In genomic region chr11:10975287-10975721, GRCh38 we compare ENCODE assay signal across 21 cellular contexts.
DNase-seq lines count a peak whose midpoint lies in the region; ATAC-seq, FAIRE-seq and TF ChIP-seq lines count a peak whose summit lies in the region.
"Had no signal": no experiment of that assay in that cellular context is flagged by ENCODE, and none has a peak within 500 bp of the region (broad histone marks: within the 10 kb centered on the region; RNA-seq: fewer than 3 reads in every experiment).

No MANE protein-coding gene starts in this region.

- no peak overlapping the region for H4K12ac ChIP-seq in trophoblast cell (ENCODE audit: low read depth, low read length)

- H2BK5ac ChIP-seq in trophoblast cell (ENCODE audit: low read depth, low read length, poor library complexity), result no peak overlapping the region

- H3K4me1 ChIP-seq in trophoblast cell (ENCODE audit: control insufficient read depth in 1 of 2, insufficient read depth in 2 of 2, low read length in 2 of 2) (peaks cover 0 to 3% of the 10 kb centered on the region in 2 experiments), HepG2 (ENCODE audit: insufficient read depth, low read length) (no peaks in the 10 kb centered on the region)

- H3K27me3 Mint-ChIP-seq in dendritic cell treated with granulocyte-macrophage colony-stimulating factor and Interleukin-4, amounts not matched to agents 40 ng/mL and 50 ng/mL, for 4 days, result no peaks in the 10 kb centered on the region

- DNase-seq in NCI-H2227 (lab: John Stamatoyannopoulos, UW; ENCODE audit: unreplicated experiment) (peak; percentile 34), NCI-H2227 treated with DMSO at 0.1 percent for 48 hours (lab: John Stamatoyannopoulos, UW) (no peak), NCI-H2081 treated with DMSO at 0.1 percent for 48 hours (lab: John Stamatoyannopoulos, UW) (peak; percentile 4), trophoblast cell (peak; percentile 70 to 95), RKO (ENCODE audit: low spot score) (no peak), HepG2 (ENCODE audit: low spot score) (no peak)
- DNase-seq: activated CD4-positive, alpha-beta T cell treated with anti-CD3 and anti-CD28 coated beads, Interleukin-2, amount 50 U/mL, for 4 hours; activated naive CD4-positive, alpha-beta T cell treated with anti-CD3 and anti-CD28 coated beads for 36 hours; activated T-cell treated with anti-CD3 and anti-CD28 coated beads for 4 hours; DMS79; kidney glomerular epithelial cell; mesendoderm; NCI-H2029; stimulated activated CD4-positive, alpha-beta T cell treated with anti-CD3 and anti-CD28 coated beads, Interleukin-12 subunit alpha, Interleukin-12 subunit beta, amount 100 ng/mL, for 4 hours had no signal

- H3K23ac ChIP-seq in trophoblast cell (ENCODE audit: low read length), result no peak overlapping the region

- H2AK5ac ChIP-seq in trophoblast cell (ENCODE audit: low read length), result no peak overlapping the region

- TF ChIP-seq EP300 in HepG2 (IDR thresholded peaks at IDR 0.05; ENCODE audit: low read depth in 2 of 2, low read length in 2 of 2) (no peak), HepG2 (CRISPR knock-in tag; IDR thresholded peaks at IDR 0.05; ENCODE audit: borderline replicate concordance) (no peak)

- no peaks in the 10 kb centered on the region for H3K9me3 ChIP-seq in trophoblast cell (ENCODE audit: insufficient read depth, low read depth, low read length)
- no peaks in the 10 kb centered on the region for H3K9me3 ChIP-seq in HepG2 (ENCODE audit: low read length)

- in situ Hi-C loops in HepG2 (cut with HindIII; ENCODE audit: extremely low pct_ligation_motif_present, low pct_unique_long_range_greater_than_20kb), result no loop called here

- H3K79me2 ChIP-seq in trophoblast cell (ENCODE audit: control insufficient read depth, insufficient read depth, low read length, poor library complexity) (no peaks in the 10 kb centered on the region), HepG2 (ENCODE audit: insufficient read depth, low read length) (no peaks in the 10 kb centered on the region)

- CTCF ChIA-PET in HepG2 (lab: Yijun Ruan, JAX; ENCODE audit: low intra/inter-chr PET ratio, low total read pairs), result no interaction called here

- H3K9me3 Mint-ChIP-seq in dendritic cell treated with granulocyte-macrophage colony-stimulating factor and Interleukin-4, amounts not matched to agents 40 ng/mL and 50 ng/mL, for 4 days, result peaks cover 17% of the 10 kb centered on the region
- H3K9me3 Mint-ChIP-seq: activated naive CD4-positive, alpha-beta T cell treated with anti-CD3 and anti-CD28 coated beads for 36 hours; natural killer cell treated with Interleukin-12 subunit alpha and Interleukin-12 subunit beta and Interleukin-15 and Interleukin-18, amount 100 ng/mL, for 72 hours had no signal

- H3K4me1 Mint-ChIP-seq in dendritic cell treated with granulocyte-macrophage colony-stimulating factor and Interleukin-4, amounts not matched to agents 40 ng/mL and 50 ng/mL, for 4 days (ENCODE audit: low read depth), result peaks cover 84% of the 10 kb centered on the region

- no peaks in the 10 kb centered on the region for H3K79me1 ChIP-seq in trophoblast cell (ENCODE audit: low read length)

- intact Hi-C loops in dendritic cell treated with granulocyte-macrophage colony-stimulating factor and Interleukin-4, amounts not matched to agents 40 ng/mL and 50 ng/mL, for 4 days (cut with micrococcal nuclease), result loop anchor here (5.0 kb wide), 2 partner anchors 37 to 43 kb away; no protein-coding TSS in a partner anchor
- intact Hi-C loops in HepG2 (cut with micrococcal nuclease; ENCODE audit: unreplicated experiment), result no loop called here

- TF ChIP-seq CTCF in HepG2 (CRISPR knock-in tag; IDR thresholded peaks at IDR 0.05), result no peak

- no peak overlapping the region for H3K4me2 ChIP-seq in trophoblast cell (ENCODE audit: low read length)
- H3K4me2 ChIP-seq in HepG2 (ENCODE audit: low read depth, low read length), result no peak overlapping the region

- POLR2A ChIA-PET in HepG2 (lab: Yijun Ruan, JAX), result no interaction called here

- H3K4me3 ChIP-seq in trophoblast cell (ENCODE audit: low read depth, low read length) (no peak overlapping the region), HepG2 (replicated peaks in 1 of 3; ENCODE audit: insufficient read depth in 1 of 3, low read depth in 2 of 3, low read length in 3 of 3) (no peak overlapping the region)
- H3K4me3 ChIP-seq: BLaER1 treated with 17β-estradiol and CSF1 and Interleukin-3, amounts not matched to agents 10 nM and 100 nM had no signal

- no TSS peak for BruUV-seq in HepG2 (replicated peaks; lab: Mats Ljungman, UMichigan)

- H2AFZ ChIP-seq in trophoblast cell (ENCODE audit: insufficient read depth, low read length, poor library complexity) (no peak overlapping the region), HepG2 (ENCODE audit: low read length) (no peak overlapping the region)

- no peaks in the 10 kb centered on the region for H4K20me1 ChIP-seq in HepG2 (ENCODE audit: insufficient read depth, low read length)
- H4K20me1 ChIP-seq: BLaER1 treated with 17β-estradiol and CSF1 and Interleukin-3, amounts not matched to agents 10 nM and 100 nM had no signal

- TF ChIP-seq RAD21 in HepG2 (CRISPR knock-in tag; IDR thresholded peaks at IDR 0.05), result no peak

- peak overlapping the region; percentile 85 for H3K27ac Mint-ChIP-seq in dendritic cell treated with granulocyte-macrophage colony-stimulating factor and Interleukin-4, amounts not matched to agents 40 ng/mL and 50 ng/mL, for 4 days
- H3K27ac Mint-ChIP-seq: activated naive CD4-positive, alpha-beta T cell treated with anti-CD3 and anti-CD28 coated beads for 36 hours; natural killer cell treated with Interleukin-12 subunit alpha and Interleukin-12 subunit beta and Interleukin-15 and Interleukin-18, amount 100 ng/mL, for 72 hours had no signal

- no peak overlapping the region for H3K9ac ChIP-seq in trophoblast cell (ENCODE audit: low read length)
- H3K9ac ChIP-seq in HepG2 (ENCODE audit: insufficient read depth, low read depth, low read length), result no peak overlapping the region
- H3K9ac ChIP-seq: BLaER1 treated with 17β-estradiol and CSF1 and Interleukin-3, amounts not matched to agents 10 nM and 100 nM had no signal

- no peak for TF ChIP-seq POLR2A in HepG2 (IDR thresholded peaks at IDR 0.05; ENCODE audit: insufficient read depth in 1 of 2, low read depth in 2 of 2, low read length in 2 of 2)

- H3K36me3 ChIP-seq in trophoblast cell (ENCODE audit: control insufficient read depth in 1 of 2, insufficient read depth in 2 of 2, low read length in 2 of 2), result no peaks in the 10 kb centered on the region
- H3K36me3 ChIP-seq in HepG2 (replicated peaks in 1 of 2; ENCODE audit: control insufficient read depth in 1 of 2, insufficient read depth in 2 of 2, low read length in 2 of 2), result no peaks in the 10 kb centered on the region
- H3K36me3 ChIP-seq: BLaER1 treated with 17β-estradiol and CSF1 and Interleukin-3, amounts not matched to agents 10 nM and 100 nM had no signal

- H3K18ac ChIP-seq in trophoblast cell (ENCODE audit: low read length), result no peak overlapping the region

- H2BK12ac ChIP-seq in trophoblast cell (ENCODE audit: low read length), result no peak overlapping the region

- no peak for ATAC-seq in HepG2
- ATAC-seq in GM19455 (IDR thresholded peaks at IDR 0.05; ENCODE audit: unreplicated experiment), result no peak
- ATAC-seq: natural killer cell treated with Interleukin-12 subunit alpha and Interleukin-12 subunit beta and Interleukin-15 and Interleukin-18, amount 100 ng/mL, for 72 hours had no signal

- H3K27me3 ChIP-seq in trophoblast cell (ENCODE audit: insufficient read depth, low read length), result no peaks in the 10 kb centered on the region
- 0 out of 5 replicates have a peak, but pooled peaks cover 0 to 6% of the 10 kb centered on the region in 2 experiments for H3K27me3 ChIP-seq in HepG2 (ENCODE audit: control insufficient read depth in 1 of 2, insufficient read depth in 2 of 2, low read length in 2 of 2)
- H3K27me3 ChIP-seq: BLaER1 treated with 17β-estradiol and CSF1 and Interleukin-3, amounts not matched to agents 10 nM and 100 nM had no signal

- WGBS in trophoblast cell (ENCODE audit: extremely low coverage, insufficient coverage, insufficient read length), result no CpG with 5 or more reads among the region's 2 CpGs
- WGBS in HepG2 (ENCODE audit: low lambda C conversion rate), result 10% methylated on average over 2 of the region's 2 CpGs

- no peak overlapping the region for H4K8ac ChIP-seq in trophoblast cell (ENCODE audit: low read depth, low read length)

- H3K4ac ChIP-seq in trophoblast cell (ENCODE audit: low read depth, low read length), result no peak overlapping the region

- H3K27ac ChIP-seq in trophoblast cell (ENCODE audit: low read depth, low read length) (no peak overlapping the region), HepG2 (ENCODE audit: extremely low read length, insufficient read depth, low read length) (no peak overlapping the region)
- H3K27ac ChIP-seq: BLaER1 treated with 17β-estradiol and CSF1 and Interleukin-3, amounts not matched to agents 10 nM and 100 nM had no signal

- H2BK120ac ChIP-seq in trophoblast cell (ENCODE audit: insufficient read depth, low read length, poor library complexity), result no peak overlapping the region

- no peak overlapping the region for H4K91ac ChIP-seq in trophoblast cell (ENCODE audit: low read depth, low read length)

- no peak overlapping the region for H3K14ac ChIP-seq in trophoblast cell (ENCODE audit: low read length)

- peaks cover 9% of the 10 kb centered on the region for H3K36me3 Mint-ChIP-seq in dendritic cell treated with granulocyte-macrophage colony-stimulating factor and Interleukin-4, amounts not matched to agents 40 ng/mL and 50 ng/mL, for 4 days (ENCODE audit: low read depth)
- H3K36me3 Mint-ChIP-seq: natural killer cell treated with Interleukin-12 subunit alpha and Interleukin-12 subunit beta and Interleukin-15 and Interleukin-18, amount 100 ng/mL, for 72 hours had no signal

- H3K4me3 Mint-ChIP-seq in dendritic cell treated with granulocyte-macrophage colony-stimulating factor and Interleukin-4, amounts not matched to agents 40 ng/mL and 50 ng/mL, for 4 days, result no peak overlapping the region
- H3K4me3 Mint-ChIP-seq: activated naive CD4-positive, alpha-beta T cell treated with anti-CD3 and anti-CD28 coated beads for 36 hours; natural killer cell treated with Interleukin-12 subunit alpha and Interleukin-12 subunit beta and Interleukin-15 and Interleukin-18, amount 100 ng/mL, for 72 hours had no signal

- no peak for FAIRE-seq in HepG2 (lab: Jason Lieb, UNC)
- FAIRE-seq: A204.1, colon, endothelial cell of umbilical vein had no signal

TF ChIP-seq in HepG2, 621 proteins besides CTCF, POLR2A, EP300 and RAD21 (continues in another document):
- TF ChIP-seq ZNF713 (CRISPR knock-in tag; IDR thresholded peaks at IDR 0.05) (no peak), ZNF788 (CRISPR knock-in tag; IDR thresholded peaks at IDR 0.05; ENCODE audit: borderline replicate concordance) (no peak), WIZ (CRISPR knock-in tag; IDR thresholded peaks at IDR 0.05) (no peak), AGO2 (optimal IDR thresholded peaks at IDR 0.05; ENCODE audit: low read depth, low read length) (no peak), ZNF253 (CRISPR knock-in tag; IDR thresholded peaks at IDR 0.05; ENCODE audit: borderline replicate concordance) (no peak), ZFP90 (CRISPR knock-in tag; IDR thresholded peaks at IDR 0.05; ENCODE audit: borderline replicate concordance) (no peak)

Comparison
In these comparisons a context has a peak if more than half of its experiments do, and no peak if none do; other contexts are left out.
1. DNase-seq: peak in NCI-H2227 (single experiment), NCI-H2081 treated with DMSO at 0.1 percent for 48 hours (single experiment) and trophoblast cell (2 of 2); none in NCI-H2227 treated with DMSO at 0.1 percent for 48 hours (single experiment), RKO (single experiment) and HepG2 (single experiment).